ENCODE assay signal across 21 cellular contexts in genomic region chr3:37498126-37499039, GRCh38. TPM values are rescaled to one million over a fixed set of nuclear protein-coding genes. Genes with fewer than 3 reads are reported as not detected.
DNase-seq lines count a peak whose midpoint lies in the region; ATAC-seq and TF ChIP-seq lines count a peak whose summit lies in the region.
"Had no signal": no experiment of that assay in that cellular context is flagged by ENCODE, and none has a peak within 500 bp of the region (broad histone marks: within the 10 kb centered on the region; RNA-seq: fewer than 3 reads in every experiment).

No MANE protein-coding gene starts in this region.

- H3K4me1 Mint-ChIP-seq in neural progenitor cell, result no peaks in the 10 kb centered on the region
- H3K4me1 Mint-ChIP-seq: activated CD4-positive, alpha-beta T cell treated with anti-CD3 and anti-CD28 coated beads for 36 hours; IgD-negative memory B cell; T-cell had no signal

- H3F3A ChIP-seq in neural progenitor cell (ENCODE audit: low read depth), result no peaks in the 10 kb centered on the region

- no peaks in the 10 kb centered on the region for H3K9me3 Mint-ChIP-seq in neural progenitor cell
- H3K9me3 Mint-ChIP-seq: activated naive CD8-positive, alpha-beta T cell treated with anti-CD3 and anti-CD28 coated beads, Interleukin-2, amount 10 ng/mL, durations not matched to agents 7 days and 5 days; activated T-helper 2 cell treated with anti-CD3 and anti-CD28 coated beads, Interferon-gamma antibody, Interleukin-2, Interleukin-4, amounts not matched to agents 10 μg/mL and 5 μg/mL and 100 μg/mL, durations not matched to agents 14 hours and 24 hours and 36 hours; T-cell had no signal

- in situ Hi-C loops in GM13977 (cut with MboI; ENCODE audit: low pct_unique_long_range_greater_than_20kb, low sequenced_read_pairs, unreplicated experiment), result no loop called here

- H3K36me3 Mint-ChIP-seq in neural progenitor cell, result no peaks in the 10 kb centered on the region
- H3K36me3 Mint-ChIP-seq: activated CD8-positive, alpha-beta memory T cell treated with anti-CD3 and anti-CD28 coated beads, Interleukin-2, amount 10 ng/mL, durations not matched to agents 7 days and 5 days; activated naive CD8-positive, alpha-beta T cell treated with anti-CD3 and anti-CD28 coated beads, Interleukin-2, amount 10 ng/mL, durations not matched to agents 7 days and 5 days; T-cell had no signal

- no peaks in the 10 kb centered on the region for H3K27me3 ChIP-seq in neural progenitor cell
- H3K27me3 ChIP-seq: BE2C had no signal

- H3K4me2 ChIP-seq in neural progenitor cell, result no peak overlapping the region

- DNase-seq in NCI-H146 (lab: John Stamatoyannopoulos, UW) (peak; percentile 17), NCI-H146 treated with DMSO at 0.1 percent for 48 hours (lab: John Stamatoyannopoulos, UW; ENCODE audit: unreplicated experiment) (no peak), NCI-H2029 (lab: John Stamatoyannopoulos, UW) (peak; percentile 40), epithelial cell of esophagus (ENCODE audit: low read depth) (peak; percentile 4), neural progenitor cell (ENCODE audit: low spot score) (no peak), GM13977 (ENCODE audit: low spot score) (no peak)
- DNase-seq: activated CD4-positive, alpha-beta T cell treated with anti-CD3 and anti-CD28 coated beads for 36 hours; activated CD8-positive, alpha-beta memory T cell treated with anti-CD3 and anti-CD28 coated beads, Interleukin-2, amount 10 ng/mL, durations not matched to agents 7 days and 5 days; activated naive CD8-positive, alpha-beta T cell treated with anti-CD3 and anti-CD28 coated beads, Interleukin-2, amount 10 ng/mL, durations not matched to agents 7 days and 5 days; BE2C; brain microvascular endothelial cell; head of caudate nucleus; NCI-H748 treated with DMSO at 0.1 percent for 48 hours; OCI-M1; SIG-M5; T-cell had no signal

- H3K9ac ChIP-seq in neural progenitor cell, result no peak overlapping the region

- no peaks in the 10 kb centered on the region for H3K27me3 Mint-ChIP-seq in neural progenitor cell (ENCODE audit: insufficient read depth, low read depth)

- ATAC-seq in HG02759 (IDR thresholded peaks at IDR 0.05; ENCODE audit: unreplicated experiment) (no peak), GM18520 (IDR thresholded peaks at IDR 0.05; ENCODE audit: unreplicated experiment) (no peak)
- ATAC-seq: activated CD4-positive, alpha-beta T cell treated with anti-CD3 and anti-CD28 coated beads for 36 hours; activated CD8-positive, alpha-beta memory T cell treated with anti-CD3 and anti-CD28 coated beads, Interleukin-2, amount 10 ng/mL, durations not matched to agents 7 days and 5 days; T-cell had no signal

- H3K4me3 ChIP-seq in epithelial cell of esophagus (ENCODE audit: low read length) (no peak overlapping the region), neural progenitor cell (no peak overlapping the region)
- H3K4me3 ChIP-seq: coronary artery had no signal

- TF ChIP-seq CTCF in epithelial cell of esophagus (IDR thresholded peaks at IDR 0.05; ENCODE audit: insufficient read depth, low read depth, low read length, missing control alignments) (no peak), neural progenitor cell (IDR thresholded peaks at IDR 0.05) (no peak), GM13977 (IDR thresholded peaks at IDR 0.05; ENCODE audit: extremely low read depth, insufficient read depth, missing control alignments) (no peak)

- no peak overlapping the region for H3K27ac ChIP-seq in neural progenitor cell
- H3K27ac ChIP-seq: brain microvascular endothelial cell, coronary artery had no signal

- H2AFZ ChIP-seq in neural progenitor cell (replicated peaks), result no peak overlapping the region

- peak overlapping the region; percentile 4 for H3K27ac Mint-ChIP-seq in neural progenitor cell
- H3K27ac Mint-ChIP-seq: activated CD4-positive, alpha-beta T cell treated with anti-CD3 and anti-CD28 coated beads for 36 hours; activated CD8-positive, alpha-beta memory T cell treated with anti-CD3 and anti-CD28 coated beads, Interleukin-2, amount 10 ng/mL, durations not matched to agents 7 days and 5 days; activated naive CD8-positive, alpha-beta T cell treated with anti-CD3 and anti-CD28 coated beads, Interleukin-2, amount 10 ng/mL, durations not matched to agents 7 days and 5 days; activated T-helper 2 cell treated with anti-CD3 and anti-CD28 coated beads, Interferon-gamma antibody, Interleukin-2, Interleukin-4, amounts not matched to agents 10 μg/mL and 5 μg/mL and 100 μg/mL, durations not matched to agents 14 hours and 24 hours and 36 hours; IgD-negative memory B cell; T-cell had no signal

- no peaks in the 10 kb centered on the region for H3K79me2 ChIP-seq in neural progenitor cell (ENCODE audit: low read depth)

- H4K20me1 ChIP-seq in neural progenitor cell (ENCODE audit: low read depth), result no peaks in the 10 kb centered on the region

- no peaks in the 10 kb centered on the region for H3K9me3 ChIP-seq in neural progenitor cell (ENCODE audit: low read depth)
- H3K9me3 ChIP-seq: BE2C had no signal

- H3K4me1 ChIP-seq in neural progenitor cell, result no peaks in the 10 kb centered on the region

- no peak overlapping the region for H3K4me3 Mint-ChIP-seq in neural progenitor cell
- H3K4me3 Mint-ChIP-seq: activated CD4-positive, alpha-beta T cell treated with anti-CD3 and anti-CD28 coated beads for 36 hours; activated CD8-positive, alpha-beta memory T cell treated with anti-CD3 and anti-CD28 coated beads, Interleukin-2, amount 10 ng/mL, durations not matched to agents 7 days and 5 days; activated naive CD8-positive, alpha-beta T cell treated with anti-CD3 and anti-CD28 coated beads, Interleukin-2, amount 10 ng/mL, durations not matched to agents 7 days and 5 days; IgD-negative memory B cell; T-cell had no signal

- H3K36me3 ChIP-seq in neural progenitor cell, result no peaks in the 10 kb centered on the region
- H3K36me3 ChIP-seq: BE2C, brain microvascular endothelial cell had no signal

RNA-seq across cellular contexts. Expression of gene ITGA9, which starts 46.4 kb away (rescaled TPM):
- 0.65 and 0.74 TPM in 2 replicates for total RNA-seq in neural progenitor cell (ENCODE audit: low replicate concordance)

Comparison
In these comparisons a context has a peak if more than half of its experiments do, and no peak if none do; other contexts are left out.
1. DNase-seq: peak in NCI-H146 (single experiment), NCI-H2029 (single experiment) and epithelial cell of esophagus (single experiment); none in NCI-H146 treated with DMSO at 0.1 percent for 48 hours (single experiment), neural progenitor cell (single experiment) and GM13977 (single experiment).